In genomic region chr12:1500095-1500801, GRCh38 we compare ENCODE assay signal across 1 cellular context.
TF ChIP-seq lines count a peak whose summit lies in the region.

No MANE protein-coding gene starts in this region.

TF ChIP-seq in K562, 482 proteins besides CTCF, POLR2A, EP300 and RAD21 (continued from another document and continues in another):
- TF ChIP-seq CHD7 (IDR thresholded peaks at IDR 0.05; ENCODE audit: low read depth, low read length): no peak
- no peak for TF ChIP-seq HNRNPL (IDR thresholded peaks at IDR 0.05; ENCODE audit: low read depth, low read length)
- no peak for TF ChIP-seq ATF2 (CRISPR knock-in tag; IDR thresholded peaks at IDR 0.05)
- TF ChIP-seq COPS2 (conservative IDR thresholded peaks at IDR 0.05): no peak
- TF ChIP-seq CBX5 (IDR thresholded peaks at IDR 0.05; ENCODE audit: borderline replicate concordance, low read depth): no peak; the same call in 1 of the 2 replicates
- no peak for TF ChIP-seq CBFB (CRISPR knock-in tag; IDR thresholded peaks at IDR 0.05)
- TF ChIP-seq MCM3 (IDR thresholded peaks at IDR 0.05): no peak
- TF ChIP-seq TCF7 (IDR thresholded peaks at IDR 0.05; ENCODE audit: borderline replicate concordance): no peak
- TF ChIP-seq RCOR1 (IDR thresholded peaks at IDR 0.05; ENCODE audit: borderline replicate concordance in 1 of 2, low read depth in 2 of 2, low read length in 2 of 2): peak in 1 of 2 experiments; percentile 71; a peak in 1 of 4 replicates
- TF ChIP-seq E2F3 (CRISPR knock-in tag; IDR thresholded peaks at IDR 0.05): no peak
- TF ChIP-seq RB1 (IDR thresholded peaks at IDR 0.05; ENCODE audit: low read depth): no peak
- peak; percentile 83 for TF ChIP-seq SMAD4 (CRISPR knock-in tag; conservative IDR thresholded peaks at IDR 0.05)
- no peak for TF ChIP-seq RFX7 (CRISPR knock-in tag; IDR thresholded peaks at IDR 0.05)
- TF ChIP-seq TEAD4 (IDR thresholded peaks at IDR 0.05; ENCODE audit: low read length): 0 out of 2 replicates have a peak, but pooled peaks have one; percentile 24
- TF ChIP-seq TEAD4 (CRISPR knock-in tag; IDR thresholded peaks at IDR 0.05; ENCODE audit: borderline replicate concordance): no peak; the same call in 1 of the 2 replicates
- TF ChIP-seq ZBTB7A (IDR thresholded peaks at IDR 0.05; ENCODE audit: borderline replicate concordance, control insufficient read depth, low read depth, low read length): peak; percentile 32; the same call in 1 of the 2 replicates
- TF ChIP-seq TCF15 (CRISPR knock-in tag; IDR thresholded peaks at IDR 0.05): no peak
- TF ChIP-seq ZNF780A (CRISPR knock-in tag; IDR thresholded peaks at IDR 0.05): no peak
- peak; percentile 94 for TF ChIP-seq ZNF263 (CRISPR knock-in tag; IDR thresholded peaks at IDR 0.05; ENCODE audit: borderline replicate concordance)
- TF ChIP-seq FOXJ3 (CRISPR knock-in tag; IDR thresholded peaks at IDR 0.05): no peak
- TF ChIP-seq L3MBTL2 (IDR thresholded peaks at IDR 0.05): peak; percentile 86
- TF ChIP-seq CTCFL (IDR thresholded peaks at IDR 0.05; ENCODE audit: borderline replicate concordance, insufficient read depth, low read depth, low read length, poor library complexity, severe bottlenecking): no peak
- TF ChIP-seq KLF13 (tag; IDR thresholded peaks at IDR 0.05; ENCODE audit: borderline replicate concordance, low read depth): no peak
- TF ChIP-seq ESRRB (CRISPR knock-in tag; IDR thresholded peaks at IDR 0.05; ENCODE audit: borderline replicate concordance): no peak
- no peak for TF ChIP-seq MCM2 (IDR thresholded peaks at IDR 0.05; ENCODE audit: low read depth)
- TF ChIP-seq TCF3 (CRISPR knock-in tag; IDR thresholded peaks at IDR 0.05): peak; percentile 60
- no peak for TF ChIP-seq ZBTB40 (IDR thresholded peaks at IDR 0.05)
- no peak for TF ChIP-seq ZBTB40 (CRISPR knock-in tag; IDR thresholded peaks at IDR 0.05)
- TF ChIP-seq ZHX1 (conservative IDR thresholded peaks at IDR 0.05; ENCODE audit: low read length): no peak
